In genomic region chr22:39357709-39358108, GRCh38 we compare ENCODE assay signal across 8 cellular contexts. TPM values are rescaled to one million over a fixed set of nuclear protein-coding genes. Genes with fewer than 3 reads are reported as not detected.
A peak's percentile ranks its signal among the peaks of the same experiment; 100 is the strongest.
DNase-seq lines count a peak whose midpoint lies in the region; TF ChIP-seq lines count a peak whose summit lies in the region.
"Not testable (repeated sequence)": the region's sequence is repeated elsewhere in the genome, so short reads cannot be mapped to it uniquely, and the experiment has no call there.
"Had no signal": no experiment of that assay in that cellular context is flagged by ENCODE, and none has a peak within 500 bp of the region (broad histone marks: within the 10 kb centered on the region; RNA-seq: fewer than 3 reads in every experiment).

No MANE protein-coding gene starts in this region.

- H3K36me3 Mint-ChIP-seq in H9 (ENCODE audit: insufficient read depth in 1 of 3, low read depth in 3 of 3): peaks cover 7 to 22% (median 10%) of the 10 kb centered on the region in 3 experiments; a peak in 6 of 7 replicates
- H3K36me3 Mint-ChIP-seq in mesothelial cell of epicardium: peaks cover 13% of the 10 kb centered on the region

- not testable (repeated sequence) for H2BK15ac ChIP-seq in H9 (ENCODE audit: low read depth, low read length)

- not testable (repeated sequence) for H2BK12ac ChIP-seq in H9 (ENCODE audit: insufficient read length, low read depth, low read length)

- not testable (repeated sequence) for H3K14ac ChIP-seq in H9 (ENCODE audit: insufficient read depth, low read length)

- H3K4me3 Mint-ChIP-seq in H9 (0 out of 5 replicates have a peak overlapping the region, but pooled peaks of 1 of the 2 experiments have one; percentile 38), mesothelial cell of epicardium (peak overlapping the region; percentile 42)

- H3K56ac ChIP-seq in H9 (ENCODE audit: insufficient read length, low read depth, low read length): not testable (repeated sequence)

- H2BK120ac ChIP-seq in H9 (ENCODE audit: low read depth, low read length, poor library complexity, severe bottlenecking): not testable (repeated sequence)

- not testable (repeated sequence) for H3K79me2 ChIP-seq in H9 (ENCODE audit: insufficient read depth, low read length)

- not testable (repeated sequence) for H3K9ac ChIP-seq in H9 (ENCODE audit: extremely low read depth, insufficient read length, low read length); skeletal muscle satellite cell (ENCODE audit: low read depth, low read length)
- H3K9ac ChIP-seq in HUES6 (ENCODE audit: low read length): peak overlapping the region; percentile 16

- H3K27me3 ChIP-seq in H9 (ENCODE audit: insufficient read depth, low read length); HUES6 (ENCODE audit: control insufficient read depth, insufficient read depth, low read length); SJCRH30; WERI-Rb-1 (ENCODE audit: insufficient read depth, low read depth, severe bottlenecking); skeletal muscle satellite cell (ENCODE audit: control insufficient read depth, insufficient read depth, low read length): not testable (repeated sequence)

- H3K36me3 ChIP-seq in HUES6 (ENCODE audit: control insufficient read depth, insufficient read depth, low read length); SJCRH30; skeletal muscle satellite cell (ENCODE audit: insufficient read depth, low read length): not testable (repeated sequence)
- peaks cover 14% of the 10 kb centered on the region for H3K36me3 ChIP-seq in WERI-Rb-1

- H3K9me3 ChIP-seq in H9 (ENCODE audit: control insufficient read depth, low read depth, low read length); HUES6 (ENCODE audit: control insufficient read depth, insufficient read depth, low read depth, low read length); SJCRH30 (replicated peaks); WERI-Rb-1 (ENCODE audit: severe bottlenecking); skeletal muscle satellite cell (replicated peaks; ENCODE audit: low read length): not testable (repeated sequence)

- not testable (repeated sequence) for H3T11ph ChIP-seq in H9 (ENCODE audit: low read length)

- not testable (repeated sequence) for H4K8ac ChIP-seq in H9 (replicated peaks; ENCODE audit: insufficient read length, low read depth, low read length)

- not testable (repeated sequence) for H3K23me2 ChIP-seq in H9 (ENCODE audit: insufficient read length, low read depth, low read length, poor library complexity, severe bottlenecking)

- not testable (repeated sequence) for H2BK5ac ChIP-seq in H9 (ENCODE audit: insufficient read length, low read length)

- not testable (repeated sequence) for H3K4me3 ChIP-seq in HUES6 (ENCODE audit: low read depth, low read length); WERI-Rb-1 (ENCODE audit: low read depth, low read length); skeletal muscle satellite cell (ENCODE audit: low read length)
- H3K4me3 ChIP-seq in SJCRH30: peak overlapping the region; percentile 39

- H4K91ac ChIP-seq in H9 (ENCODE audit: insufficient read length, low read depth, low read length): not testable (repeated sequence)

- DNase-seq in ELF-1 (ENCODE audit: low read depth, low spot score) (peak; percentile 31), H9 (peak; percentile 26)
- DNase-seq in SJCRH30; WERI-Rb-1; mesothelial cell of epicardium (ENCODE audit: low spot score in 2 of 2, unreplicated experiment in 2 of 2): not testable (repeated sequence)

- no CpG with 5 or more reads among the region's 26 CpGs for whole genome bisulfite sequencing in H9 (ENCODE audit: extremely low coverage, insufficient read length, low lambda C conversion rate)

- H3K9me3 Mint-ChIP-seq in H9, mesothelial cell of epicardium: not testable (repeated sequence)

- not testable (repeated sequence) for H3K4me2 ChIP-seq in H9 (ENCODE audit: insufficient read depth, insufficient read length, low read length)
- peak overlapping the region; percentile 20 for H3K4me2 ChIP-seq in skeletal muscle satellite cell (ENCODE audit: low read length)

- H3K4me1 ChIP-seq in H9 (ENCODE audit: insufficient read depth, low read length); SJCRH30; skeletal muscle satellite cell (ENCODE audit: control insufficient read depth, insufficient read depth, low read length): not testable (repeated sequence)
- peaks cover 28% of the 10 kb centered on the region for H3K4me1 ChIP-seq in HUES6 (ENCODE audit: control insufficient read depth, insufficient read depth, low read length)

- not testable (repeated sequence) for H2BK20ac ChIP-seq in H9 (ENCODE audit: low read depth, low read length, poor library complexity, severe bottlenecking)

- H3K4me1 Mint-ChIP-seq in H9 (peaks cover 22 to 39% of the 10 kb centered on the region in 2 experiments), mesothelial cell of epicardium (peaks cover 17% of the 10 kb centered on the region)

- H3K4ac ChIP-seq in H9 (ENCODE audit: low read depth, low read length): not testable (repeated sequence)

- not testable (repeated sequence) for H3K27me3 Mint-ChIP-seq in H9 (ENCODE audit: low read depth); mesothelial cell of epicardium (ENCODE audit: low read depth)

- not testable (repeated sequence) for H2AK5ac ChIP-seq in H9 (ENCODE audit: insufficient read length, low read length)

- not testable (repeated sequence) for H3K27ac Mint-ChIP-seq in H9, mesothelial cell of epicardium

- H3K18ac ChIP-seq in H9 (ENCODE audit: insufficient read length, low read depth, low read length): not testable (repeated sequence)

- H3K79me1 ChIP-seq in H9 (ENCODE audit: insufficient read depth, low read depth, low read length, poor library complexity, severe bottlenecking): not testable (repeated sequence)

- H3K27ac ChIP-seq in H9 (ENCODE audit: insufficient read length, low read depth, low read length); HUES6 (ENCODE audit: low read depth, low read length); SJCRH30: not testable (repeated sequence)
- peak overlapping the region; percentile 51; the same call in 1 of the 2 replicates for H3K27ac ChIP-seq in WERI-Rb-1

- H4K5ac ChIP-seq in H9 (ENCODE audit: insufficient read length, low read depth, low read length): not testable (repeated sequence)

- not testable (repeated sequence) for TF ChIP-seq CTCF in H9 (conservative IDR thresholded peaks at IDR 0.05); WERI-Rb-1 (IDR thresholded peaks at IDR 0.05; ENCODE audit: low read depth, low read length); mesothelial cell of epicardium (IDR thresholded peaks at IDR 0.05; ENCODE audit: unreplicated experiment)

- H2AFZ ChIP-seq in H9 (ENCODE audit: low read length): not testable (repeated sequence)

- H4K20me1 ChIP-seq in H9 (ENCODE audit: control insufficient read depth, insufficient read depth, insufficient read length): not testable (repeated sequence)

- not testable (repeated sequence) for H3K23ac ChIP-seq in H9 (ENCODE audit: insufficient read length, low read depth, low read length)

RNA-seq across cellular contexts. Expression of gene SYNGR1, which starts 7.9 kb away (rescaled TPM):
- total RNA-seq in H9 (2021) (13.2 and 14.3 TPM in 2 replicates), mesothelial cell of epicardium (37.4 to 38.9 TPM (median 38.9 TPM) in 3 replicates)
- 3.2 and 4.0 TPM in 2 replicates for total RNA-seq in SJCRH30 (2014; rRNA removed; shearing (Covaris generic))
- total RNA-seq in skeletal muscle satellite cell (2012; rRNA removed): 1.7 TPM in 1 of 2 replicates, not detected in the other
- total RNA-seq: CD4-positive, alpha-beta memory T cell had no signal

RNA-seq across cellular contexts. Expression of gene RPL3, which starts 38.3 kb away (rescaled TPM):
- total RNA-seq in H9 (2021) (2,830 and 2,855 TPM in 2 replicates), mesothelial cell of epicardium (2,423 to 2,513 TPM (median 2,494 TPM) in 3 replicates)
- 1,999 and 2,056 TPM in 2 replicates for total RNA-seq in SJCRH30 (2014; rRNA removed; shearing (Covaris generic))
- total RNA-seq in skeletal muscle satellite cell (2012; rRNA removed): 2,395 and 3,503 TPM in 2 replicates

RNA-seq across cellular contexts. Expression of gene TAB1, which starts 41.9 kb away (rescaled TPM):
- total RNA-seq in H9 (2021) (16.6 and 20.3 TPM in 2 replicates), mesothelial cell of epicardium (30.1 to 32.9 TPM (median 30.6 TPM) in 3 replicates)
- total RNA-seq in SJCRH30 (2014; rRNA removed; shearing (Covaris generic)): 8.7 and 9.3 TPM in 2 replicates
- total RNA-seq in skeletal muscle satellite cell (2012; rRNA removed): 9.2 and 11.2 TPM in 2 replicates
